Comparison of ENCODE assay signal across 8 cellular contexts in the genomic region with DNA sequence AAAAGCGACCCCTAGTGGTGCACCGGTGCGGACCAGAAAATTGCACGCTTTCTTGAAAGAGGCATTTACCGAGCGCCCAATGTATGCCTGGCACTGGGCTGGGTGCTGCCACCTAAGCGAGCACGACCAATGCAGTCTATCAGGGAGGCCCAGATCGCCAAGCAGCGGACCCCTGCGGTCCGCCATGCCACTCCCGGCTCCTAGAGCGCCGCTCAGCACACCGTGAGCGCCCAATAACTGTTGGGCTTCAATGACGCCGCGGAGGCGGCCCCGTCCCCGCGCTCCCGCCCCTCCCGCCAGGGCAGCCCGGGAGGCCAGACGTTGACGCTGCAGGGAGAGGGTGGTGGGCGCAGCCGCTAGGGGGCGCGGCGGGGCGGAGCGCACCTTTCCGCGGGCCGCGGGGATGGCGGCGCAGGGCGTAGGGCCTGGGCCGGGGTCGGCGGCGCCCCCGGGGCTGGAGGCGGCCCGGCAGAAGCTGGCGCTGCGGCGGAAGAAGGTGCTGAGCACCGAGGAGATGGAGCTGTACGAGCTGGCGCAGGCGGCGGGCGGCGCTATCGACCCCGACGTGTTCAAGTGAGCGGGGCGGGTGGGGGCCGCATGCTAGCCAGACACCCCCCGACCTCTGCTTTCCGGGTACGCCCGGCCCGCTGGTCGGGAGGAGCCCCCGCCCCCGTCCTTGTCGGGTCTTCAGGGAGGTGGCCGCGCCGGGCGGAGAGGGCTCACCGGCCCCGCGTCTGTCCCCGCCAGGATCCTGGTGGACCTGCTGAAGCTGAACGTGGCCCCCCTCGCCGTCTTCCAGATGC. TPM values are rescaled to one million over a fixed set of nuclear protein-coding genes. Genes with fewer than 3 reads are reported as not detected.
DNase-seq lines count a peak whose midpoint lies in the region; ATAC-seq and TF ChIP-seq lines count a peak whose summit lies in the region.
"Not testable (repeated sequence)": the region's sequence is repeated elsewhere in the genome, so short reads cannot be mapped to it uniquely, and the experiment has no call there.

A gene with protein sequence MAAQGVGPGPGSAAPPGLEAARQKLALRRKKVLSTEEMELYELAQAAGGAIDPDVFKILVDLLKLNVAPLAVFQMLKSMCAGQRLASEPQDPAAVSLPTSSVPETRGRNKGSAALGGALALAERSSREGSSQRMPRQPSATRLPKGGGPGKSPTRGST (plus strand): TSS at position 383 of the 803 bp plus-strand sequence. CDS start 21 bp downstream, at position 404.

- not testable (repeated sequence) for H3K27me3 ChIP-seq in CD4-positive, CD25-positive, alpha-beta regulatory T cell (ENCODE audit: control insufficient read depth, insufficient read depth, low read length); liver (ENCODE audit: control insufficient read depth in 4 of 4, insufficient read depth in 4 of 4, low read length in 3 of 4)

- not testable (repeated sequence) for H3K9me3 ChIP-seq in CD4-positive, CD25-positive, alpha-beta regulatory T cell (ENCODE audit: control insufficient read depth in 2 of 2, low read length in 2 of 2); liver (ENCODE audit: control insufficient read depth in 4 of 4, low read length in 3 of 4)

- peak in 1 of 2 donors; percentile 53 for TF ChIP-seq RAD21 in liver (IDR thresholded peaks at IDR 0.05)

- H3K36me3 Mint-ChIP-seq in CD4-positive, CD25-positive, alpha-beta regulatory T cell = not testable (repeated sequence)

- peak within 1 kb of the TSS; percentile 80 to 85 for H3K9ac ChIP-seq in liver (ENCODE audit: low read depth in 1 of 2, low read length in 2 of 2)

- H3K9me3 Mint-ChIP-seq in CD4-positive, CD25-positive, alpha-beta regulatory T cell = not testable (repeated sequence)

- peak within 1 kb of the TSS; percentile 83 for H3K4me3 ChIP-seq in CD4-positive, CD25-positive, alpha-beta regulatory T cell (ENCODE audit: low read depth, low read length)
- H3K4me3 ChIP-seq in liver (ENCODE audit: low read depth in 1 of 3, low read length in 3 of 3) = peak within 1 kb of the TSS; percentile 73 to 99 (median 95)

- H3K36me3 ChIP-seq in CD4-positive, CD25-positive, alpha-beta regulatory T cell (ENCODE audit: control insufficient read depth, insufficient read depth, low read length); liver (ENCODE audit: control insufficient read depth in 4 of 4, insufficient read depth in 3 of 4, low read depth in 1 of 4, low read length in 3 of 4): not testable (repeated sequence)

- peak within 1 kb of the TSS; percentile 82 to 97 (median 93) for H3K27ac Mint-ChIP-seq in CD4-positive, CD25-positive, alpha-beta regulatory T cell

- ATAC-seq in CD4-positive, CD25-positive, alpha-beta regulatory T cell (ENCODE audit: low read depth in 2 of 2) = peak; percentile 86
- peak; percentile 78 for ATAC-seq in GM19395 (IDR thresholded peaks at IDR 0.05; ENCODE audit: unreplicated experiment)
- ATAC-seq in HG03558 (IDR thresholded peaks at IDR 0.05; ENCODE audit: extremely low read depth, unreplicated experiment) = peak; percentile 76

- H3K4me3 Mint-ChIP-seq in CD4-positive, CD25-positive, alpha-beta regulatory T cell = peak within 1 kb of the TSS; percentile 91 to 99 (median 96)

- DNase-seq in CD4-positive, CD25-positive, alpha-beta regulatory T cell = peak; percentile 85 to 93 (median 92)
- DNase-seq in NCI-H748 (lab: John Stamatoyannopoulos, UW; ENCODE audit: unreplicated experiment) = peak; percentile 82
- peak; percentile 86 to 88 for DNase-seq in activated CD4-positive, alpha-beta T cell treated with anti-CD3 and anti-CD28 coated beads, Interleukin-2, amount 50 U/mL, for 24 hours (ENCODE audit: low read depth in 1 of 2, low spot score in 1 of 2)
- DNase-seq in dermis blood vessel endothelial cell = peak; percentile 90
- DNase-seq in stimulated activated CD4-positive, alpha-beta T cell treated with anti-CD3 and anti-CD28 coated beads, Interleukin-4, amount 100 ng/mL, for 24 hours = peak; percentile 90

- peaks cover 0 to 46% (median 22%) of the 10 kb centered on the region in 4 donors for H3K4me1 Mint-ChIP-seq in CD4-positive, CD25-positive, alpha-beta regulatory T cell

- peaks cover 20% of the 10 kb centered on the region for H3K4me1 ChIP-seq in CD4-positive, CD25-positive, alpha-beta regulatory T cell (ENCODE audit: control insufficient read depth, insufficient read depth, low read length, poor library complexity, severe bottlenecking)
- H3K4me1 ChIP-seq in liver (ENCODE audit: control insufficient read depth in 4 of 4, insufficient read depth in 4 of 4, low read length in 3 of 4) = peaks cover 5 to 22% (median 17%) of the 10 kb centered on the region in 4 donors

- H3K27ac ChIP-seq in CD4-positive, CD25-positive, alpha-beta regulatory T cell (ENCODE audit: insufficient read depth, low read length, poor library complexity, severe bottlenecking) = peak within 1 kb of the TSS; percentile 93
- peak within 1 kb of the TSS; percentile 95 for H3K27ac ChIP-seq in liver (ENCODE audit: low read depth in 1 of 2, low read length in 2 of 2)

- peak; percentile 78 for TF ChIP-seq CTCF in liver (IDR thresholded peaks at IDR 0.05; ENCODE audit: low read depth, low read length, missing input control)

- not testable (repeated sequence) for H3K27me3 Mint-ChIP-seq in CD4-positive, CD25-positive, alpha-beta regulatory T cell

- WGBS in liver = under 1% methylated on average over 83 of the region's 86 CpGs

RNA-seq across cellular contexts. Expression of the gene that starts here (rescaled TPM):
- 199 TPM for total RNA-seq in CD4-positive, CD25-positive, alpha-beta regulatory T cell
- polyA plus RNA-seq in CD4-positive, CD25-positive, alpha-beta regulatory T cell = 100 to 1,000 TPM; 186 to 259 (median 227) TPM
- total RNA-seq in dermis blood vessel endothelial cell = 138 and 188 TPM in 2 replicates
- 10 to 100 TPM; 32.0 to 98.2 TPM for total RNA-seq in liver
- polyA plus RNA-seq in liver = 100 to 1,000 TPM; 142 to 143 TPM

Comparison
In these comparisons a context has a peak if more than half of its experiments do, and no peak if none do; other contexts are left out.
1. Peak in every context shown above with its lines: DNase-seq, ATAC-seq, H3K4me3 ChIP-seq and H3K27ac ChIP-seq.